ENCODE assay signal across 9 cellular contexts in genomic region chr19:16118489-16119033, GRCh38. TPM values are rescaled to one million over a fixed set of nuclear protein-coding genes. Genes with fewer than 3 reads are reported as not detected.
A peak's percentile ranks its signal among the peaks of the same experiment; 100 is the strongest.
DNase-seq lines count a peak whose midpoint lies in the region; ATAC-seq and TF ChIP-seq lines count a peak whose summit lies in the region.
"Had no signal": no experiment of that assay in that cellular context is flagged by ENCODE, and none has a peak within 500 bp of the region (broad histone marks: within the 10 kb centered on the region; RNA-seq: fewer than 3 reads in every experiment).

No MANE protein-coding gene starts in this region.

- H3K4me1 Mint-ChIP-seq in activated CD4-positive, alpha-beta T cell treated with anti-CD3 and anti-CD28 coated beads, Interleukin-2, amount 10 ng/mL, durations not matched to agents 7 days and 5 days = peaks cover 60% of the 10 kb centered on the region

- peaks cover 0 to 9% of the 10 kb centered on the region in 2 donors for H3K4me1 ChIP-seq in lung (ENCODE audit: control insufficient read depth in 2 of 2, insufficient read depth in 2 of 2, low read length in 2 of 2)

- POLR2A ChIA-PET in activated CD4-positive, alpha-beta T cell treated with anti-CD3 and anti-CD28 coated beads, Interleukin-2, amount 10 ng/mL, durations not matched to agents 7 days and 5 days (lab: Charles Lee) = no interaction called here

- no peaks in the 10 kb centered on the region for H3K9me3 ChIP-seq in lung (ENCODE audit: control insufficient read depth in 2 of 2, insufficient read depth in 1 of 2, low read length in 1 of 2)

- TF ChIP-seq CTCF in lung (IDR thresholded peaks at IDR 0.05; ENCODE audit: control extremely low read depth, extremely low read depth) = no peak

- H3K36me3 Mint-ChIP-seq in activated CD4-positive, alpha-beta T cell treated with anti-CD3 and anti-CD28 coated beads, Interleukin-2, amount 10 ng/mL, durations not matched to agents 7 days and 5 days (ENCODE audit: low read depth) = peaks cover 60% of the 10 kb centered on the region

- peak overlapping the region; percentile 90 for H3K27ac Mint-ChIP-seq in activated CD4-positive, alpha-beta T cell treated with anti-CD3 and anti-CD28 coated beads, Interleukin-2, amount 10 ng/mL, durations not matched to agents 7 days and 5 days

- H3K9me3 Mint-ChIP-seq in activated CD4-positive, alpha-beta T cell treated with anti-CD3 and anti-CD28 coated beads, Interleukin-2, amount 10 ng/mL, durations not matched to agents 7 days and 5 days = no peaks in the 10 kb centered on the region

- ATAC-seq in HG02970 (IDR thresholded peaks at IDR 0.05; ENCODE audit: low FRiP score, unreplicated experiment) (peak; percentile 64), lung (ENCODE audit: insufficient read depth, low FRiP score) (peak; percentile 31)

- no peaks in the 10 kb centered on the region for H3K27me3 ChIP-seq in lung (ENCODE audit: control insufficient read depth, insufficient read depth)

- H3K4me3 ChIP-seq in lung = no peak overlapping the region

- peak; percentile 33 for DNase-seq in activated CD4-positive, alpha-beta T cell treated with anti-CD3 and anti-CD28 coated beads, Interleukin-2, amount 10 ng/mL, durations not matched to agents 7 days and 5 days
- no peak for DNase-seq in activated CD4-positive, alpha-beta T cell treated with anti-CD3 and anti-CD28 coated beads, Interleukin-2, amount 50 U/mL, for 1 hour
- DNase-seq in SKM-1 (lab: John Stamatoyannopoulos, UW; ENCODE audit: unreplicated experiment) (peak; percentile 89), lung (ENCODE audit: low spot score) (no peak), NCI-H1105 treated with DMSO at 0.1 percent for 48 hours (lab: John Stamatoyannopoulos, UW) (no peak), NCI-H2227 treated with DMSO at 0.1 percent for 48 hours (lab: John Stamatoyannopoulos, UW) (no peak), NCI-H2029 treated with DMSO at 0.1 percent for 48 hours (lab: John Stamatoyannopoulos, UW) (no peak)

- peak overlapping the region; percentile 19 for H3K4me3 Mint-ChIP-seq in activated CD4-positive, alpha-beta T cell treated with anti-CD3 and anti-CD28 coated beads, Interleukin-2, amount 10 ng/mL, durations not matched to agents 7 days and 5 days

- H3K36me3 ChIP-seq in lung (ENCODE audit: control insufficient read depth in 2 of 2, insufficient read depth in 2 of 2, low read length in 2 of 2) = peaks cover 16 to 52% of the 10 kb centered on the region in 2 donors

- H3K27ac ChIP-seq in lung (ENCODE audit: low read depth in 1 of 2, low read length in 1 of 2) = peak overlapping the region in 1 of 2 donors; percentile 78

- no peaks in the 10 kb centered on the region for H3K27me3 Mint-ChIP-seq in activated CD4-positive, alpha-beta T cell treated with anti-CD3 and anti-CD28 coated beads, Interleukin-2, amount 10 ng/mL, durations not matched to agents 7 days and 5 days

- CTCF ChIA-PET in activated CD4-positive, alpha-beta T cell treated with anti-CD3 and anti-CD28 coated beads, Interleukin-2, amount 10 ng/mL, durations not matched to agents 7 days and 5 days (lab: Charles Lee) = interaction anchor here (1.2 to 2.2 kb wide), 4 partner anchors 10 to 32 kb away, joined by 3 to 8 read pairs (median 4); no protein-coding TSS in a partner anchor

- 41 to 74% methylated on average over 12 of the region's 12 CpGs for WGBS in lung, 2 donors

RNA-seq across cellular contexts. Expression of gene RAB8A, which starts 6.9 kb away (rescaled TPM):
- 100 to 1,000 TPM; 167 to 175 TPM for total RNA-seq in activated CD4-positive, alpha-beta T cell treated with anti-CD3 and anti-CD28 coated beads, Interleukin-2, amount 10 ng/mL, durations not matched to agents 7 days and 5 days
- 10 to 100 TPM; 69.3 to 71.4 TPM for total RNA-seq in lung
- 10 to 100 TPM; 32.2 to 51.4 TPM for polyA plus RNA-seq in lung

RNA-seq across cellular contexts. Expression of gene HSH2D, which starts 24.9 kb away (rescaled TPM):
- total RNA-seq in activated CD4-positive, alpha-beta T cell treated with anti-CD3 and anti-CD28 coated beads, Interleukin-2, amount 10 ng/mL, durations not matched to agents 7 days and 5 days = 10 to 100 TPM; 70.7 to 76.9 TPM
- total RNA-seq in lung = 1 to 10 TPM; 5.5 to 6.1 TPM
- polyA plus RNA-seq in lung = 1 to 10 TPM; 6.6 to 9.3 TPM

RNA-seq across cellular contexts. Expression of gene TPM4, which starts 42.3 kb away (rescaled TPM):
- total RNA-seq in activated CD4-positive, alpha-beta T cell treated with anti-CD3 and anti-CD28 coated beads, Interleukin-2, amount 10 ng/mL, durations not matched to agents 7 days and 5 days = 100 to 1,000 TPM; 422 to 485 TPM
- total RNA-seq in lung = 100 to 1,000 TPM; 382 to 385 TPM
- 100 to 1,000 TPM; 274 to 438 TPM for polyA plus RNA-seq in lung

RNA-seq across cellular contexts. Expression of gene CIB3, which starts 54.8 kb away (rescaled TPM):
- total RNA-seq in activated CD4-positive, alpha-beta T cell treated with anti-CD3 and anti-CD28 coated beads, Interleukin-2, amount 10 ng/mL, durations not matched to agents 7 days and 5 days = not detected
- total RNA-seq in lung = not detected
- under 1 TPM in 1 of 2 donors, not detected in 1; 0.07 TPM for polyA plus RNA-seq in lung
- total RNA-seq: T-helper 2 cell treated with Interferon-gamma antibody and Interleukin-4, amounts not matched to agents 100 ng/mL and 5 ng/mL, for 36 hours had no signal

Comparison
In these comparisons a context has a peak if more than half of its experiments do, and no peak if none do; other contexts are left out.
1. DNase-seq: peak in activated CD4-positive, alpha-beta T cell treated with anti-CD3 and anti-CD28 coated beads, Interleukin-2, amount 10 ng/mL, durations not matched to agents 7 days and 5 days (single experiment) and SKM-1 (single experiment); none in activated CD4-positive, alpha-beta T cell treated with anti-CD3 and anti-CD28 coated beads, Interleukin-2, amount 50 U/mL, for 1 hour (single experiment), lung (single experiment), NCI-H1105 treated with DMSO at 0.1 percent for 48 hours (single experiment), NCI-H2227 treated with DMSO at 0.1 percent for 48 hours (single experiment) and NCI-H2029 treated with DMSO at 0.1 percent for 48 hours (single experiment).
2. RNA of gene HSH2D, which starts 24.9 kb away (total RNA-seq): 70.7 to 76.9 TPM in activated CD4-positive, alpha-beta T cell treated with anti-CD3 and anti-CD28 coated beads, Interleukin-2, amount 10 ng/mL, durations not matched to agents 7 days and 5 days; 5.5 to 6.1 TPM in lung; every median in the first group is over 10 times any median in the second.